ENCODE assay signal across 6 cellular contexts in genomic region chrX:10691751-10692150, GRCh38.
DNase-seq lines count a peak whose midpoint lies in the region; TF ChIP-seq lines count a peak whose summit lies in the region.
"Not testable (repeated sequence)": the region's sequence is repeated elsewhere in the genome, so short reads cannot be mapped to it uniquely, and the experiment has no call there.

No MANE protein-coding gene starts in this region.

- not testable (repeated sequence) for H3K4me1 ChIP-seq in A673 (ENCODE audit: insufficient read depth, low read length, poor library complexity, severe bottlenecking); HEK293 (ENCODE audit: control insufficient read depth, insufficient read depth, low read length); mesendoderm (ENCODE audit: control insufficient read depth, low read depth, low read length)

- H3K23ac ChIP-seq in mesendoderm (ENCODE audit: low read length) = not testable (repeated sequence)

- H3K27ac ChIP-seq in A673 (ENCODE audit: low read depth, low read length, poor library complexity, severe bottlenecking); HEK293 (ENCODE audit: extremely low read depth, low read depth, low read length); mesendoderm (ENCODE audit: low read depth, low read length): not testable (repeated sequence)

- H4K5ac ChIP-seq in mesendoderm (ENCODE audit: low read length) = not testable (repeated sequence)

- not testable (repeated sequence) for H3K9me3 ChIP-seq in A673 (ENCODE audit: low read depth, low read length, poor library complexity, severe bottlenecking); HEK293 (ENCODE audit: control insufficient read depth, insufficient read depth, low read depth, low read length)

- CTCF ChIA-PET in A673 (lab: Charles Lee); HEK293 (lab: Yijun Ruan, JAX): not testable (repeated sequence)

- H3K79me2 ChIP-seq in mesendoderm (ENCODE audit: control insufficient read depth, insufficient read depth, low read length) = not testable (repeated sequence)

- H2BK5ac ChIP-seq in mesendoderm (ENCODE audit: low read length) = not testable (repeated sequence)

- not testable (repeated sequence) for H4K8ac ChIP-seq in mesendoderm (ENCODE audit: low read depth, low read length)

- H3K18ac ChIP-seq in mesendoderm (ENCODE audit: low read length) = not testable (repeated sequence)

- in situ Hi-C loops in SK-MEL-5 (cut with HindIII; ENCODE audit: low pct_unique_long_range_greater_than_20kb, low sequenced_read_pairs) = not testable (repeated sequence)

- H3K36me3 ChIP-seq in A673 (ENCODE audit: insufficient read depth, low read length, poor library complexity, severe bottlenecking); HEK293 (ENCODE audit: control insufficient read depth in 2 of 2, insufficient read depth in 1 of 2, low read length in 2 of 2); mesendoderm (ENCODE audit: control insufficient read depth, insufficient read depth, low read length): not testable (repeated sequence)

- POLR2A ChIA-PET in A673 (lab: Charles Lee; ENCODE audit: low non-redundant PET); HEK293 (lab: Yijun Ruan, JAX): not testable (repeated sequence)

- not testable (repeated sequence) for TF ChIP-seq CTCF in A673 (conservative IDR thresholded peaks at IDR 0.05; ENCODE audit: low read depth, low read length); HEK293 (tag by site-specific recombination; IDR thresholded peaks at IDR 0.05)

- not testable (repeated sequence) for H3K9ac ChIP-seq in mesendoderm (ENCODE audit: low read length)

- H3K56ac ChIP-seq in mesendoderm (ENCODE audit: low read length) = not testable (repeated sequence)

- intact Hi-C loops in A673 (cut with micrococcal nuclease; ENCODE audit: unreplicated experiment) = not testable (repeated sequence)

- BruUV-seq in A673 (replicated peaks; lab: Mats Ljungman, UMichigan) = not testable (repeated sequence)

- not testable (repeated sequence) for H2BK120ac ChIP-seq in mesendoderm (ENCODE audit: low read depth, low read length)

- not testable (repeated sequence) for H3K79me1 ChIP-seq in mesendoderm (ENCODE audit: low read length)

- not testable (repeated sequence) for H3K4ac ChIP-seq in mesendoderm (ENCODE audit: low read depth, low read length)

- WGBS in mesendoderm (ENCODE audit: extremely low coverage, insufficient coverage, low lambda C conversion rate) = no CpG with 5 or more reads among the region's 4 CpGs

- not testable (repeated sequence) for H3K4me2 ChIP-seq in mesendoderm (ENCODE audit: low read length)

- not testable (repeated sequence) for H2AK5ac ChIP-seq in mesendoderm (ENCODE audit: low read length)

- not testable (repeated sequence) for H3K4me3 ChIP-seq in A673 (ENCODE audit: low read depth, low read length, poor library complexity, severe bottlenecking); HEK293 (ENCODE audit: low read depth, low read length); mesendoderm (ENCODE audit: low read length)

- peak; percentile 20 for DNase-seq in A673 (ENCODE audit: low spot score)
- peak; percentile 4 for DNase-seq in EH (ENCODE audit: low read depth)
- DNase-seq in SK-MEL-5 (ENCODE audit: low read depth, low spot score) = peak; percentile 0
- peak; percentile 3 for DNase-seq in foreskin melanocyte
- peak; percentile 32 for DNase-seq in mesendoderm

- H3K27me3 ChIP-seq in A673 (replicated peaks; ENCODE audit: insufficient read depth, low read depth, low read length, poor library complexity); mesendoderm (ENCODE audit: insufficient read depth, low read length, poor library complexity): not testable (repeated sequence)

- H2BK15ac ChIP-seq in mesendoderm (replicated peaks; ENCODE audit: low read depth) = not testable (repeated sequence)

TF ChIP-seq in HEK293, 187 proteins besides CTCF, POLR2A, EP300 and RAD21:
- TF ChIP-seq TRIM28 (IDR thresholded peaks at IDR 0.05; ENCODE audit: borderline replicate concordance, low read length) (peak; percentile 82; the same call in 1 of the 2 replicates), SETDB1 (IDR thresholded peaks at IDR 0.05; ENCODE audit: insufficient read length, low read length) (peak; percentile 91)
